In the genomic region with DNA sequence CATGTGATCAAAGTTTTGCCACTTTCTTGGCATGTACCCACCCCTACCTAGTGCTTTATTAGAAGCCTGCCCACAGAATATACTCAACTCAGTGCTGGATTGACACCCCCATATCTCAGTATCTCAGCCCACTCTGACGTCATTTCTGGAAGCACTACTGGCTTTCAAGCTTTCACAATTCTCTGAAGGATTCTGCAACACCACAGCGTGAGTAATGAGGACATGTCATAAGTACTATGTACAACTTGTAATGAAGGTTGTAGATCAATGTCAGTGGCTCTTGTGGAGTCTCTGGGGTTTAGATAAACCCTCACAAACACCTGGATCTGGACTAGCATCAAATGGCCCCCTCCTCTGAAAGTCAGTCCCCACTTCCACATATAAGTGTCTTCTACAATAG, we compare ENCODE assay signal across 9 cellular contexts. TPM values are rescaled to one million over a fixed set of nuclear protein-coding genes. Genes with fewer than 3 reads are reported as not detected.
DNase-seq lines count a peak whose midpoint lies in the region; ATAC-seq and TF ChIP-seq lines count a peak whose summit lies in the region.
"Had no signal": no experiment of that assay in that cellular context is flagged by ENCODE, and none has a peak within 500 bp of the region (broad histone marks: within the 10 kb centered on the region; RNA-seq: fewer than 3 reads in every experiment).

No MANE protein-coding gene starts in this region.

- H3K9me3 ChIP-seq in gastroesophageal sphincter (peaks cover 0 to 28% (median 0%) of the 10 kb centered on the region in 3 donors), upper lobe of right lung (peaks cover 13% of the 10 kb centered on the region)
- H3K9me3 ChIP-seq in naive thymus-derived CD4-positive, alpha-beta T cell (ENCODE audit: control insufficient read depth in 2 of 3, low read length in 3 of 3) = peaks cover 0 to 10% (median 0%) of the 10 kb centered on the region in 3 experiments

- H3K4me3 ChIP-seq in gastroesophageal sphincter (no peak overlapping the region), upper lobe of right lung (no peak overlapping the region)
- no peak overlapping the region for H3K4me3 ChIP-seq in naive thymus-derived CD4-positive, alpha-beta T cell (ENCODE audit: low read length)

- CTCF ChIA-PET in naive thymus-derived CD4-positive, alpha-beta T cell (lab: Charles Lee) = no interaction called here
- CTCF ChIA-PET in GM10248 (lab: Yijun Ruan, JAX) = interaction anchor here (1.4 kb wide), 1 partner anchor 11 kb away, joined by 3 read pairs; no protein-coding TSS in a partner anchor

- no peak for TF ChIP-seq POLR2A in gastroesophageal sphincter (IDR thresholded peaks at IDR 0.05)

- TF ChIP-seq CTCF in gastroesophageal sphincter (IDR thresholded peaks at IDR 0.05) (no peak), upper lobe of right lung (IDR thresholded peaks at IDR 0.05) (no peak), GM10248 (IDR thresholded peaks at IDR 0.05; ENCODE audit: control extremely low read depth, extremely low read depth, low read depth, missing control alignments) (no peak)

- H3K36me3 ChIP-seq in gastroesophageal sphincter (no peaks in the 10 kb centered on the region), upper lobe of right lung (no peaks in the 10 kb centered on the region)
- no peaks in the 10 kb centered on the region for H3K36me3 ChIP-seq in naive thymus-derived CD4-positive, alpha-beta T cell (ENCODE audit: control insufficient read depth in 2 of 3, insufficient read depth in 3 of 3, low read length in 3 of 3)

- TF ChIP-seq EP300 in gastroesophageal sphincter (IDR thresholded peaks at IDR 0.05) = no peak

- POLR2A ChIA-PET in naive thymus-derived CD4-positive, alpha-beta T cell (lab: Charles Lee) = no interaction called here
- POLR2A ChIA-PET in GM10248 (lab: Yijun Ruan, JAX) = no interaction called here

- peaks cover 0 to 8% (median 0%) of the 10 kb centered on the region in 7 donors for H3K4me1 Mint-ChIP-seq in naive thymus-derived CD4-positive, alpha-beta T cell

- H3K36me3 Mint-ChIP-seq in naive thymus-derived CD4-positive, alpha-beta T cell = peaks cover 1 to 25% (median 18%) of the 10 kb centered on the region in 5 donors

- ATAC-seq in gastroesophageal sphincter = peak; percentile 92
- peak; percentile 77 for ATAC-seq in upper lobe of right lung
- no peak for ATAC-seq in naive thymus-derived CD4-positive, alpha-beta T cell

- no peak overlapping the region for H3K27ac Mint-ChIP-seq in naive thymus-derived CD4-positive, alpha-beta T cell

- DNase-seq in stimulated activated CD4-positive, alpha-beta T cell treated with anti-CD3 and anti-CD28 coated beads, Interleukin-1b, Interleukin-23, amount 100 ng/mL, for 48 hours = peak; percentile 2
- no peak for DNase-seq in stimulated activated CD4-positive, alpha-beta T cell treated with anti-CD3 and anti-CD28 coated beads, Interleukin-2, amount 100 ng/mL, for 48 hours
- DNase-seq in RPMI7951 (ENCODE audit: low read depth) (peak; percentile 52), upper lobe of right lung (no peak), posterior cingulate gyrus (no peak), GM10248 (ENCODE audit: extremely low spot score) (no peak)
- no peak for DNase-seq in naive thymus-derived CD4-positive, alpha-beta T cell

- H3K27me3 ChIP-seq in gastroesophageal sphincter (no peaks in the 10 kb centered on the region), upper lobe of right lung (no peaks in the 10 kb centered on the region)
- H3K27me3 ChIP-seq in naive thymus-derived CD4-positive, alpha-beta T cell (ENCODE audit: control insufficient read depth in 2 of 2, insufficient read depth in 2 of 2, low read length in 2 of 2) = no peaks in the 10 kb centered on the region

- H3K4me3 Mint-ChIP-seq in naive thymus-derived CD4-positive, alpha-beta T cell = no peak overlapping the region

- H3K27ac ChIP-seq in gastroesophageal sphincter (no peak overlapping the region), upper lobe of right lung (no peak overlapping the region)
- no peak overlapping the region for H3K27ac ChIP-seq in naive thymus-derived CD4-positive, alpha-beta T cell (ENCODE audit: low read depth, low read length)
- H3K27ac ChIP-seq: C4-2B had no signal

- 57 to 78% methylated on average over 2 of the region's 2 CpGs for WGBS in gastroesophageal sphincter (ENCODE audit: low coverage in 1 of 2), 2 donors

- H3K4me1 ChIP-seq in gastroesophageal sphincter (no peaks in the 10 kb centered on the region), upper lobe of right lung (no peaks in the 10 kb centered on the region)
- no peaks in the 10 kb centered on the region for H3K4me1 ChIP-seq in naive thymus-derived CD4-positive, alpha-beta T cell (ENCODE audit: control insufficient read depth in 2 of 2, insufficient read depth in 2 of 2, low read length in 2 of 2)

- intact Hi-C loops in upper lobe of right lung (cut with DNase I) = no loop called here
- intact Hi-C loops in posterior cingulate gyrus (cut with DNase I) = no loop called here
- intact Hi-C loops in naive thymus-derived CD4-positive, alpha-beta T cell (cut with micrococcal nuclease) = no loop called here

- H3K27me3 Mint-ChIP-seq in naive thymus-derived CD4-positive, alpha-beta T cell = peaks cover 0 to 18% (median 5%) of the 10 kb centered on the region in 5 donors

- H3K9me3 Mint-ChIP-seq in naive thymus-derived CD4-positive, alpha-beta T cell = peaks cover 15 to 48% (median 23%) of the 10 kb centered on the region in 11 donors

RNA-seq across cellular contexts. Expression of gene TNFSF4, which starts 57.2 kb away (rescaled TPM):
- 1.2 and 1.3 TPM in 2 replicates for total RNA-seq in RPMI7951 (2014; rRNA removed; shearing (Covaris generic))
- 10 to 100 TPM in 1 of 4 donors, 1 to 10 TPM in 3; 2.6 to 24.0 (median 4.4) TPM for total RNA-seq in gastroesophageal sphincter
- 0.72 TPM for total RNA-seq in upper lobe of right lung
- total RNA-seq in naive thymus-derived CD4-positive, alpha-beta T cell = 1 to 10 TPM; 1.6 to 2.3 (median 1.8) TPM
- under 1 TPM; 0.08 to 0.58 TPM for polyA plus RNA-seq in naive thymus-derived CD4-positive, alpha-beta T cell

Comparison
In these comparisons a context has a peak if more than half of its experiments do, and no peak if none do; other contexts are left out.
1. DNase-seq: peak in stimulated activated CD4-positive, alpha-beta T cell treated with anti-CD3 and anti-CD28 coated beads, Interleukin-1b, Interleukin-23, amount 100 ng/mL, for 48 hours (single experiment) and RPMI7951 (single experiment); none in stimulated activated CD4-positive, alpha-beta T cell treated with anti-CD3 and anti-CD28 coated beads, Interleukin-2, amount 100 ng/mL, for 48 hours (0 of 2), upper lobe of right lung (single experiment), posterior cingulate gyrus (0 of 10), naive thymus-derived CD4-positive, alpha-beta T cell (0 of 9) and GM10248 (single experiment).